ENCODE assay signal across 12 cellular contexts in genomic region chr17:19812407-19812806, GRCh38. TPM values are rescaled to one million over a fixed set of nuclear protein-coding genes. Genes with fewer than 3 reads are reported as not detected.
DNase-seq lines count a peak whose midpoint lies in the region; ATAC-seq and TF ChIP-seq lines count a peak whose summit lies in the region.
"Had no signal": no experiment of that assay in that cellular context is flagged by ENCODE, and none has a peak within 500 bp of the region (broad histone marks: within the 10 kb centered on the region; RNA-seq: fewer than 3 reads in every experiment).

No MANE protein-coding gene starts in this region.

- H3K4me3 ChIP-seq in dorsolateral prefrontal cortex (peak overlapping the region in 1 of 59 donors; percentile 17), retinal pigment epithelial cell (ENCODE audit: low read length) (no peak overlapping the region)
- H3K4me3 ChIP-seq: upper lobe of left lung had no signal

- H3K27me3 ChIP-seq in dorsolateral prefrontal cortex = no peaks in the 10 kb centered on the region
- H3K27me3 ChIP-seq: upper lobe of left lung had no signal

- H3K36me3 Mint-ChIP-seq in activated CD4-positive, alpha-beta T cell treated with anti-CD3 and anti-CD28 coated beads for 36 hours (ENCODE audit: low read depth) = peaks cover 26% of the 10 kb centered on the region
- H3K36me3 Mint-ChIP-seq in activated T-helper 1 cell treated with anti-CD3 and anti-CD28 coated beads, Interleukin-12 subunit alpha, Interleukin-12 subunit beta, Interleukin-2, Interleukin-4 antibody, amounts not matched to agents 30 ng/mL and 10 ng/mL and 1 ng/mL, durations not matched to agents 14 hours and 24 hours and 36 hours (ENCODE audit: low read depth) = peaks cover 17% of the 10 kb centered on the region

- no peaks in the 10 kb centered on the region for H3K27me3 Mint-ChIP-seq in activated CD4-positive, alpha-beta T cell treated with anti-CD3 and anti-CD28 coated beads for 36 hours
- no peaks in the 10 kb centered on the region for H3K27me3 Mint-ChIP-seq in activated T-helper 1 cell treated with anti-CD3 and anti-CD28 coated beads, Interleukin-12 subunit alpha, Interleukin-12 subunit beta, Interleukin-2, Interleukin-4 antibody, amounts not matched to agents 30 ng/mL and 10 ng/mL and 1 ng/mL, durations not matched to agents 14 hours and 24 hours and 36 hours (ENCODE audit: insufficient read depth)
- H3K27me3 Mint-ChIP-seq: IgD-negative memory B cell had no signal

- CTCF ChIA-PET in activated CD4-positive, alpha-beta T cell treated with anti-CD3 and anti-CD28 coated beads for 36 hours (lab: Charles Lee) = interaction anchor here (1.1 kb wide), 1 partner anchor 21 kb away, joined by 3 read pairs; no protein-coding TSS in a partner anchor

- DNase-seq in activated CD4-positive, alpha-beta T cell treated with anti-CD3 and anti-CD28 coated beads for 36 hours = peak; percentile 20
- DNase-seq in activated CD4-positive, alpha-beta T cell treated with anti-CD3 and anti-CD28 coated beads for 48 hours = no peak
- DNase-seq in NCI-H1105 (lab: John Stamatoyannopoulos, UW) = peak; percentile 10
- peak in 8 of 10 donors; percentile 36 to 66 (median 58) for DNase-seq in dorsolateral prefrontal cortex
- DNase-seq in retinal pigment epithelial cell (ENCODE audit: low read depth) = no peak
- no peak for DNase-seq in NCI-H2029 treated with DMSO at 0.1 percent for 48 hours (lab: John Stamatoyannopoulos, UW)
- DNase-seq in activated T-helper 1 cell treated with anti-CD3 and anti-CD28 coated beads, Interleukin-12 subunit alpha, Interleukin-12 subunit beta, Interleukin-2, Interleukin-4 antibody, amounts not matched to agents 30 ng/mL and 10 ng/mL and 1 ng/mL, durations not matched to agents 14 hours and 24 hours and 36 hours (ENCODE audit: low spot score) = no peak
- DNase-seq in MV-4-11 (lab: John Stamatoyannopoulos, UW) = no peak
- DNase-seq: GOT3, left colon, upper lobe of left lung had no signal

- no peaks in the 10 kb centered on the region for H3K9me3 Mint-ChIP-seq in activated CD4-positive, alpha-beta T cell treated with anti-CD3 and anti-CD28 coated beads for 36 hours (ENCODE audit: low read depth)
- no peaks in the 10 kb centered on the region for H3K9me3 Mint-ChIP-seq in activated T-helper 1 cell treated with anti-CD3 and anti-CD28 coated beads, Interleukin-12 subunit alpha, Interleukin-12 subunit beta, Interleukin-2, Interleukin-4 antibody, amounts not matched to agents 30 ng/mL and 10 ng/mL and 1 ng/mL, durations not matched to agents 14 hours and 24 hours and 36 hours
- H3K9me3 Mint-ChIP-seq: IgD-negative memory B cell had no signal

- TF ChIP-seq CTCF in dorsolateral prefrontal cortex (IDR thresholded peaks at IDR 0.05 in 54 of 56, conservative IDR thresholded peaks at IDR 0.05 in 2 of 56; ENCODE audit: low read depth in 1 of 56, partially characterized antibody in 56 of 56) = peak in 54 of 56 donors; percentile 10 to 68 (median 48)
- peak; percentile 54 for TF ChIP-seq CTCF in retinal pigment epithelial cell (conservative IDR thresholded peaks at IDR 0.05; ENCODE audit: low read depth, low read length)

- H3K4me3 Mint-ChIP-seq in activated CD4-positive, alpha-beta T cell treated with anti-CD3 and anti-CD28 coated beads for 36 hours = no peak overlapping the region
- no peak overlapping the region for H3K4me3 Mint-ChIP-seq in activated T-helper 1 cell treated with anti-CD3 and anti-CD28 coated beads, Interleukin-12 subunit alpha, Interleukin-12 subunit beta, Interleukin-2, Interleukin-4 antibody, amounts not matched to agents 30 ng/mL and 10 ng/mL and 1 ng/mL, durations not matched to agents 14 hours and 24 hours and 36 hours
- H3K4me3 Mint-ChIP-seq: IgD-negative memory B cell had no signal

- POLR2A ChIA-PET in activated CD4-positive, alpha-beta T cell treated with anti-CD3 and anti-CD28 coated beads for 36 hours (lab: Charles Lee) = no interaction called here

- H3K27ac ChIP-seq in dorsolateral prefrontal cortex = peak overlapping the region in 39 of 59 donors; percentile 4 to 78 (median 43)
- H3K27ac ChIP-seq: upper lobe of left lung had no signal

- no peaks in the 10 kb centered on the region for H3K4me1 Mint-ChIP-seq in activated CD4-positive, alpha-beta T cell treated with anti-CD3 and anti-CD28 coated beads for 36 hours
- H3K4me1 Mint-ChIP-seq in activated T-helper 1 cell treated with anti-CD3 and anti-CD28 coated beads, Interleukin-12 subunit alpha, Interleukin-12 subunit beta, Interleukin-2, Interleukin-4 antibody, amounts not matched to agents 30 ng/mL and 10 ng/mL and 1 ng/mL, durations not matched to agents 14 hours and 24 hours and 36 hours (ENCODE audit: low read depth) = no peaks in the 10 kb centered on the region
- H3K4me1 Mint-ChIP-seq: IgD-negative memory B cell had no signal

- no peak overlapping the region for H3K27ac Mint-ChIP-seq in activated CD4-positive, alpha-beta T cell treated with anti-CD3 and anti-CD28 coated beads for 36 hours
- no peak overlapping the region for H3K27ac Mint-ChIP-seq in activated T-helper 1 cell treated with anti-CD3 and anti-CD28 coated beads, Interleukin-12 subunit alpha, Interleukin-12 subunit beta, Interleukin-2, Interleukin-4 antibody, amounts not matched to agents 30 ng/mL and 10 ng/mL and 1 ng/mL, durations not matched to agents 14 hours and 24 hours and 36 hours
- H3K27ac Mint-ChIP-seq: IgD-negative memory B cell had no signal

- no peak for ATAC-seq in activated CD4-positive, alpha-beta T cell treated with anti-CD3 and anti-CD28 coated beads for 36 hours
- ATAC-seq: left colon had no signal

- intact Hi-C loops in activated CD4-positive, alpha-beta T cell treated with anti-CD3 and anti-CD28 coated beads for 36 hours (cut with DNase I, micrococcal nuclease) = no loop called here
- intact Hi-C loops in dorsolateral prefrontal cortex (cut with DNase I) = no loop called here
- intact Hi-C loops in activated T-helper 1 cell treated with anti-CD3 and anti-CD28 coated beads, Interleukin-12 subunit alpha, Interleukin-12 subunit beta, Interleukin-2, Interleukin-4 antibody, amounts not matched to agents 30 ng/mL and 10 ng/mL and 1 ng/mL, durations not matched to agents 14 hours and 24 hours and 36 hours (cut with micrococcal nuclease) = no loop called here

RNA-seq across cellular contexts. Expression of gene ULK2, which starts 55.3 kb away (rescaled TPM):
- 10 to 100 TPM; 12.9 to 13.1 TPM for total RNA-seq in activated CD4-positive, alpha-beta T cell treated with anti-CD3 and anti-CD28 coated beads for 36 hours
- 100 to 1,000 TPM in 1 of 120 experiments, 10 to 100 TPM in 119; 44.7 to 102 (median 68.5) TPM for total RNA-seq in dorsolateral prefrontal cortex
- total RNA-seq in activated T-helper 1 cell treated with anti-CD3 and anti-CD28 coated beads, Interleukin-12 subunit alpha, Interleukin-12 subunit beta, Interleukin-2, Interleukin-4 antibody, amounts not matched to agents 30 ng/mL and 10 ng/mL and 1 ng/mL, durations not matched to agents 14 hours and 24 hours and 36 hours = 17.8 and 18.6 TPM in 2 replicates

Comparison
In these comparisons a context has a peak if more than half of its experiments do, and no peak if none do; other contexts are left out.
1. DNase-seq: peak in activated CD4-positive, alpha-beta T cell treated with anti-CD3 and anti-CD28 coated beads for 36 hours (single experiment), NCI-H1105 (single experiment) and dorsolateral prefrontal cortex (8 of 10); none in activated CD4-positive, alpha-beta T cell treated with anti-CD3 and anti-CD28 coated beads for 48 hours (single experiment), retinal pigment epithelial cell (single experiment), NCI-H2029 treated with DMSO at 0.1 percent for 48 hours (single experiment), activated T-helper 1 cell treated with anti-CD3 and anti-CD28 coated beads, Interleukin-12 subunit alpha, Interleukin-12 subunit beta, Interleukin-2, Interleukin-4 antibody, amounts not matched to agents 30 ng/mL and 10 ng/mL and 1 ng/mL, durations not matched to agents 14 hours and 24 hours and 36 hours (single experiment) and MV-4-11 (single experiment).